In the genomic region with DNA sequence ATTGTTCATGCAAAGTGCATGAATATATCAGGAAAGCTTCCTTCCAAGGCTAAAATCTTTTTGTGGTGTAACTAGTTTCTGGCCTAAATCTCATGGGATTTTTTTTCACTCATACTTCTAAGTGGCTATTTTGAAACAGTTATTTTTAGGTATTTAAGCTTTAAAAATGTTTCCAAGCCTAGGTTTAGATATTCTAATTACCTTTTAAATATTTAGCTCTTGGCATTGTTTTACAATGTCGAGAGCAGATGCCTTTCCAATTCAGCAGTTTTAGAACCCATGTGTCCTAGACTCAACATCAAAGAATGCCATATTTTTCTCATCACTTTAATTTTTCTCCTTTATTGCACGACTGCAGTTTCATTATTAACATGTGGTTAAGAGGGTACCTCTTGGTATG, we compare ENCODE assay signal across 18 cellular contexts.
"Had no signal": no experiment of that assay in that cellular context is flagged by ENCODE, and none has a peak within 500 bp of the region (broad histone marks: within the 10 kb centered on the region; RNA-seq: fewer than 3 reads in every experiment).

No MANE protein-coding gene starts in this region.

- H3K4me2 ChIP-seq: hepatocyte had no signal

- H2AFZ ChIP-seq: hepatocyte had no signal

- DNase-seq: dorsolateral prefrontal cortex; effector CD8-positive, alpha-beta T cell; foreskin fibroblast; head of caudate nucleus; kidney; naive thymus-derived CD4-positive, alpha-beta T cell; nephron progenitor cell; psoas muscle; retina; right lobe of liver; stimulated activated CD4-positive, alpha-beta T cell treated with anti-CD3 and anti-CD28 coated beads, Interleukin-4, amount 100 ng/mL, for 1 hour; stimulated activated CD8-positive, alpha-beta memory T cell treated with anti-CD3 and anti-CD28 coated beads, Interleukin-4, amount 100 ng/mL, for 48 hours; stimulated activated naive CD8-positive, alpha-beta T cell treated with anti-CD3 and anti-CD28 coated beads, Interleukin-15, Interleukin-2, amounts not matched to agents 100 U/mL and 50 U/mL, for 24 hours; thyroid gland had no signal

- H3K27ac ChIP-seq: coronary artery, hepatocyte, psoas muscle, right lobe of liver, suprapubic skin, thyroid gland had no signal

- H3K4me3 ChIP-seq: coronary artery, dorsolateral prefrontal cortex, hepatocyte, psoas muscle, right lobe of liver, suprapubic skin, thyroid gland had no signal

- H3K4me1 ChIP-seq: psoas muscle, right lobe of liver, suprapubic skin, thyroid gland had no signal

- ATAC-seq: naive thymus-derived CD4-positive, alpha-beta T cell; psoas muscle; right lobe of liver; stimulated activated effector memory CD8-positive, alpha-beta T cell treated with anti-CD3 and anti-CD28 coated beads, Interleukin-12 subunit alpha, Interleukin-12 subunit beta, amount 100 ng/mL, for 72 hours; stimulated activated naive CD8-positive, alpha-beta T cell treated with anti-CD3 and anti-CD28 coated beads, Interleukin-15, Interleukin-2, amounts not matched to agents 100 U/mL and 50 U/mL, for 24 hours had no signal

- H3K9me3 ChIP-seq: psoas muscle, right lobe of liver, suprapubic skin, thyroid gland had no signal

- H3K27me3 ChIP-seq: dorsolateral prefrontal cortex, hepatocyte, right lobe of liver, suprapubic skin, thyroid gland had no signal
